In the genomic region with DNA sequence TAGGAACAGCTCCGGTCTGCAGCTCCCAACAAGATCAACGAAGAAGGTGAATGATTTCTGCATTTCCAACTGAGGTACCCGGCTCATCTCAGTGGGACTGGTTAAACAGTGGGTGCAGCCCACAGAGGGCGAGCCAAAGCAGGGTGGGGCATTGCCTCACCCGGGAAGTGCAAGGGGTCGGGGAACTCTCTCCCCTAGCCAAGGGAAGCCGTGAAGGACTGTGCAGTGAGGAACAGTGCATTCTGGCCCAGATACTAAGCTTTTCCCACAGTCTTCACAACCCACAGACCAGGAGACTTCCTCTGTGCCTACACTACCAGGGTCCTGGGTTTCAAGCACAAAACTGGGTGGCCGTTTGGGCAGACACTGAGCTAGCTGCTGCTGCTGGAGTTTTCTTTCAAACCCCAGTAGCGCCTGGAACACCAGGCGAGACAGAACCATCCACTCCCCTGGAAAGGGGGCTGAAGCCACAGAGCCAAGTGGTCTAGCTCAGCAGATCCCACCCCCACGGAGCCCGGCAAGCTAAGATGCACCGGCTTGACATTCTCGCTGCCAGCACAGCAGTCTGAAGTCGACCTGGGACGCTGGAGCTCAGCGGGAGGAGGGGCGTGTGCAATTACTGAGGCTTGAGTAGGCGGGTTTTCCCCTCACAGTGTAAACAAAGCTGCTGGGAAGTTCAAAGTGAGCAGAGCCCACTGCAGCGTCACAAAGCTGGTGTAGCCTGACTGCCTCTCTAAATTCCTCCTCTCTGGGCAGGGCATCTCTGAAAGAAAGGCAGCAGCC, we compare ENCODE assay signal across 10 cellular contexts.
DNase-seq lines count a peak whose midpoint lies in the region; ATAC-seq, FAIRE-seq and TF ChIP-seq lines count a peak whose summit lies in the region.
"Had no signal": no experiment of that assay in that cellular context is flagged by ENCODE, and none has a peak within 500 bp of the region (broad histone marks: within the 10 kb centered on the region; RNA-seq: fewer than 3 reads in every experiment).

No MANE protein-coding gene starts in this region.

- peak; percentile 40 for FAIRE-seq in HepG2 (lab: Jason Lieb, UNC)
- FAIRE-seq: GM12878 had no signal

- no peaks in the 10 kb centered on the region; a peak in 1 of 3 replicates for H3K36me3 ChIP-seq in HEK293 (ENCODE audit: control insufficient read depth in 2 of 2, insufficient read depth in 1 of 2, low read length in 2 of 2)
- H3K36me3 ChIP-seq in HepG2 (replicated peaks in 1 of 2; ENCODE audit: control insufficient read depth in 1 of 2, insufficient read depth in 2 of 2, low read length in 2 of 2) = 0 out of 5 replicates have a peak, but pooled peaks cover 0 to under 1% of the 10 kb centered on the region in 2 experiments

- POLR2A ChIA-PET in AG04449 (lab: Yijun Ruan, JAX) (no interaction called here), HEK293 (lab: Yijun Ruan, JAX) (interaction anchor here (1.5 kb wide), 1 partner anchor 85 kb away, joined by 4 read pairs; a partner anchor contains a TSS), HepG2 (lab: Yijun Ruan, JAX) (interaction anchor here (0.9 to 1.4 kb wide), 3 partner anchors 84 to 211 kb away, joined by 3 to 4 read pairs (median 3); a partner anchor contains a TSS), GM10248 (lab: Yijun Ruan, JAX) (no interaction called here)

- TF ChIP-seq RAD21 in HepG2 (CRISPR knock-in tag; IDR thresholded peaks at IDR 0.05) = no peak

- peak overlapping the region; percentile 57 for H3K4me2 ChIP-seq in HepG2 (ENCODE audit: low read depth, low read length)

- no peak overlapping the region for H2AFZ ChIP-seq in HepG2 (ENCODE audit: low read length)

- no peak overlapping the region for H3K4me3 Mint-ChIP-seq in activated T-helper 2 cell treated with anti-CD3 and anti-CD28 coated beads, Interferon-gamma antibody, Interleukin-2, Interleukin-4, amounts not matched to agents 10 μg/mL and 5 μg/mL and 100 μg/mL, durations not matched to agents 14 hours and 24 hours and 36 hours (ENCODE audit: low read depth)
- H3K4me3 Mint-ChIP-seq: T-helper 1 cell treated with Interleukin-12 subunit alpha and Interleukin-12 subunit beta and Interleukin-4 antibody, amounts not matched to agents 30 μg/mL and 1 μg/mL, for 36 hours had no signal

- H3K9ac ChIP-seq in HepG2 (ENCODE audit: insufficient read depth, low read depth, low read length) = no peak overlapping the region

- H3K4me3 ChIP-seq in AG04449 (ENCODE audit: low read depth, low read length) (no peak overlapping the region), HEK293 (ENCODE audit: low read depth, low read length) (no peak overlapping the region), HepG2 (replicated peaks in 1 of 3; ENCODE audit: insufficient read depth in 1 of 3, low read depth in 2 of 3, low read length in 3 of 3) (peak overlapping the region in 1 of 3 experiments; percentile 28; a peak in 1 of 6 replicates)
- H3K4me3 ChIP-seq: GM12878 had no signal

- peaks cover 12% of the 10 kb centered on the region for H3K79me2 ChIP-seq in HepG2 (ENCODE audit: insufficient read depth, low read length)

- peaks cover 40% of the 10 kb centered on the region for H3K36me3 Mint-ChIP-seq in activated T-helper 2 cell treated with anti-CD3 and anti-CD28 coated beads, Interferon-gamma antibody, Interleukin-2, Interleukin-4, amounts not matched to agents 10 μg/mL and 5 μg/mL and 100 μg/mL, durations not matched to agents 14 hours and 24 hours and 36 hours (ENCODE audit: low read depth)

- no peaks in the 10 kb centered on the region; the same call in 1 of the 2 replicates for H3K4me1 ChIP-seq in HEK293 (ENCODE audit: control insufficient read depth, insufficient read depth, low read length)
- H3K4me1 ChIP-seq in HepG2 (ENCODE audit: insufficient read depth, low read length) = peaks cover 38% of the 10 kb centered on the region

- H3K4me1 Mint-ChIP-seq in activated T-helper 2 cell treated with anti-CD3 and anti-CD28 coated beads, Interferon-gamma antibody, Interleukin-2, Interleukin-4, amounts not matched to agents 10 μg/mL and 5 μg/mL and 100 μg/mL, durations not matched to agents 14 hours and 24 hours and 36 hours (ENCODE audit: low read depth) = peaks cover 23% of the 10 kb centered on the region

- peak in 1 of 2 experiments; percentile 22; a peak in 1 of 4 replicates for TF ChIP-seq EP300 in HepG2 (IDR thresholded peaks at IDR 0.05; ENCODE audit: low read depth in 2 of 2, low read length in 2 of 2)
- no peak for TF ChIP-seq EP300 in HepG2 (CRISPR knock-in tag; IDR thresholded peaks at IDR 0.05; ENCODE audit: borderline replicate concordance)

- intact Hi-C loops in activated T-helper 2 cell treated with anti-CD3 and anti-CD28 coated beads, Interferon-gamma antibody, Interleukin-2, Interleukin-4, amounts not matched to agents 10 μg/mL and 5 μg/mL and 100 μg/mL, durations not matched to agents 14 hours and 24 hours and 36 hours (cut with micrococcal nuclease) = no loop called here
- intact Hi-C loops in HepG2 (cut with micrococcal nuclease; ENCODE audit: unreplicated experiment) = no loop called here

- H3K9me3 ChIP-seq in HEK293 (ENCODE audit: control insufficient read depth, insufficient read depth, low read depth, low read length) = no peaks in the 10 kb centered on the region
- no peaks in the 10 kb centered on the region for H3K9me3 ChIP-seq in HepG2 (ENCODE audit: low read length)

- H4K20me1 ChIP-seq in HepG2 (ENCODE audit: insufficient read depth, low read length) = peaks cover 10% of the 10 kb centered on the region; the same call in 1 of the 2 replicates

- no peaks in the 10 kb centered on the region for H3K9me3 Mint-ChIP-seq in activated T-helper 2 cell treated with anti-CD3 and anti-CD28 coated beads, Interferon-gamma antibody, Interleukin-2, Interleukin-4, amounts not matched to agents 10 μg/mL and 5 μg/mL and 100 μg/mL, durations not matched to agents 14 hours and 24 hours and 36 hours
- H3K9me3 Mint-ChIP-seq: T-helper 1 cell treated with Interleukin-12 subunit alpha and Interleukin-12 subunit beta and Interleukin-4 antibody, amounts not matched to agents 30 μg/mL and 1 μg/mL, for 36 hours had no signal

- no TSS peak for BruUV-seq in HepG2 (replicated peaks; lab: Mats Ljungman, UMichigan)

- H3K27ac ChIP-seq in HEK293 (ENCODE audit: extremely low read depth, low read depth, low read length) (no peak overlapping the region), HepG2 (ENCODE audit: extremely low read length, insufficient read depth, low read length) (peak overlapping the region; percentile 63)

- H3K27me3 ChIP-seq in HepG2 (ENCODE audit: control insufficient read depth in 1 of 2, insufficient read depth in 2 of 2, low read length in 2 of 2) = no peaks in the 10 kb centered on the region

- 100% methylated on average over 1 of the region's 20 CpGs for WGBS in HepG2 (ENCODE audit: low lambda C conversion rate)

- TF ChIP-seq POLR2A in HepG2 (IDR thresholded peaks at IDR 0.05; ENCODE audit: insufficient read depth in 1 of 2, low read depth in 2 of 2, low read length in 2 of 2) = no peak

- in situ Hi-C loops in HepG2 (cut with HindIII; ENCODE audit: extremely low pct_ligation_motif_present, low pct_unique_long_range_greater_than_20kb) = no loop called here

- H3K27ac Mint-ChIP-seq in activated T-helper 2 cell treated with anti-CD3 and anti-CD28 coated beads, Interferon-gamma antibody, Interleukin-2, Interleukin-4, amounts not matched to agents 10 μg/mL and 5 μg/mL and 100 μg/mL, durations not matched to agents 14 hours and 24 hours and 36 hours = no peak overlapping the region
- H3K27ac Mint-ChIP-seq: T-helper 1 cell treated with Interleukin-12 subunit alpha and Interleukin-12 subunit beta and Interleukin-4 antibody, amounts not matched to agents 30 μg/mL and 1 μg/mL, for 36 hours had no signal

- DNase-seq in AG04449 (ENCODE audit: low read depth, low spot score) (peak; percentile 9), HepG2 (ENCODE audit: low spot score) (peak; percentile 81), GM10248 (ENCODE audit: extremely low spot score) (no peak)
- peak; percentile 8 for DNase-seq in activated T-helper 2 cell treated with anti-CD3 and anti-CD28 coated beads, Interferon-gamma antibody, Interleukin-2, Interleukin-4, amounts not matched to agents 10 μg/mL and 5 μg/mL and 100 μg/mL, durations not matched to agents 14 hours and 24 hours and 36 hours (ENCODE audit: low spot score)

- ATAC-seq in HepG2 (peak; percentile 100), GM18909 (IDR thresholded peaks at IDR 0.05; ENCODE audit: poor library complexity, unreplicated experiment) (no peak), HG03135 (IDR thresholded peaks at IDR 0.05; ENCODE audit: unreplicated experiment) (no peak), HG02588 (IDR thresholded peaks at IDR 0.05; ENCODE audit: unreplicated experiment) (no peak)
- ATAC-seq: GM12878 had no signal

- no peaks in the 10 kb centered on the region for H3K27me3 Mint-ChIP-seq in activated T-helper 2 cell treated with anti-CD3 and anti-CD28 coated beads, Interferon-gamma antibody, Interleukin-2, Interleukin-4, amounts not matched to agents 10 μg/mL and 5 μg/mL and 100 μg/mL, durations not matched to agents 14 hours and 24 hours and 36 hours (ENCODE audit: low read depth)

- no peak for TF ChIP-seq CTCF in AG04449 (IDR thresholded peaks at IDR 0.05; ENCODE audit: insufficient read depth, low read length, missing control alignments)
- no peak for TF ChIP-seq CTCF in HEK293 (tag by site-specific recombination; IDR thresholded peaks at IDR 0.05)
- TF ChIP-seq CTCF in HepG2 (CRISPR knock-in tag; IDR thresholded peaks at IDR 0.05) = no peak
- TF ChIP-seq CTCF in GM10248 (IDR thresholded peaks at IDR 0.05; ENCODE audit: control extremely low read depth, extremely low read depth, low read depth, missing control alignments) = no peak

- CTCF ChIA-PET in AG04449 (lab: Yijun Ruan, JAX) (no interaction called here), HEK293 (lab: Yijun Ruan, JAX) (interaction anchor here (0.6 to 1.2 kb wide), 3 partner anchors 15 to 554 kb away, joined by 3 to 4 read pairs (median 3); no protein-coding TSS in a partner anchor), HepG2 (lab: Yijun Ruan, JAX; ENCODE audit: low intra/inter-chr PET ratio, low total read pairs) (no interaction called here), GM10248 (lab: Yijun Ruan, JAX) (no interaction called here)

TF ChIP-seq in HEK293, 187 proteins besides CTCF, POLR2A, EP300 and RAD21 (continues in another document):
- TF ChIP-seq ZSCAN30 (tag by site-specific recombination; IDR thresholded peaks at IDR 0.05) = peak; percentile 61; the same call in 1 of the 2 replicates
- TF ChIP-seq ZNF561 (tag by site-specific recombination; IDR thresholded peaks at IDR 0.05; ENCODE audit: borderline replicate concordance) = no peak
- no peak for TF ChIP-seq ZNF184 (tag by site-specific recombination; IDR thresholded peaks at IDR 0.05)

TF ChIP-seq in HepG2, 621 proteins besides CTCF, POLR2A, EP300 and RAD21 (continues in another document):
- peak; percentile 33; the same call in 1 of the 2 replicates for TF ChIP-seq PHF21A (CRISPR knock-in tag; IDR thresholded peaks at IDR 0.05)

Comparison
In these comparisons a context has a peak if more than half of its experiments do, and no peak if none do; other contexts are left out.
1. POLR2A ChIA-PET loops: an anchor here in HEK293 (1.5 kb wide) and HepG2 (0.9 to 1.4 kb wide); none called in AG04449 and GM10248.